7 cellular contexts compared by ENCODE assay signal in the genomic region with DNA sequence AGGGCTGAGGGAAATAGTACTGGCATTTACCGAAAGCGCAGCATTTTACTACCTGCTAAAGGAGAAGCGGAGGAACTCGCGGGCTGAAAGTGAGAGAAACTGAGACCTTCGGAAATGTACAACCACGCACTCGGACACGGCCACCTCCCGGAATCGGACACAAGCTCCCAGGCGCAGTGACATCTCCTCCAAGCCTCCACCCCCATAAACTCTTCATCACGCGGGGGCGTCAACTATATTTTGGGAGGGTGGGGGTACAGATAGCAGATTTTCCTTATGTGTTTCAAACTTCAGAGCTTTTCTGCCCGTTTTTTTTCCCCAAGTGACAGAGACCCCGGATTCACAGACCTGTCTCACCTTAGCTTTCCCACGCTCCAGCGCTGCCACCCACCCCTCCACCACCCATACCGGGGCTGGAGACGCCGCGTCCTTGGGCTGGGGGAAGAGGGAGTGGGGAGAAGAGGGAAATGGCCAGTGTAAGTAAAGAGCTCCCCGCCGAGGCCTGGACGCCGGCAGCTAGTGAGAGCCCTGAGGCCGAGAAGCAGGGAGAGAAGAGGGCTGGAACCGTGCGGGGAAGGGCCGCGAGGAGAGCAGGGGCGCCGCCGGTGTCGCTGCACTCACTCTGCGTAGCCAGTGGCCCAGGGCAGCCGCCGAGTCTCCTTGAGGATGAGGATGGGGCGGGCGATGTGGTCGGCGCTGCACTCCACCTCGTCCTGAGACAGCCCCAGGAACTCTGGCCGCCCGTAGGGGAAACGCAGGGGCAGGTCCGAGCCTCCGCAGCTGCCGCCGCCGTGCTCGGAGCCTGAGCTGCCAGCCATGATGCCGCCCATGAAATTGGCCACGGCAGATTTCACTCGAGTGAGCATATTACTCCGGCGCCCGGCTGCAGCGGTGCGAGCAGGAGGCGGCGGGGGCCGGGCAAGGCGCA. TPM values are rescaled to one million over a fixed set of nuclear protein-coding genes. Genes with fewer than 3 reads are reported as not detected.
DNase-seq lines count a peak whose midpoint lies in the region; ATAC-seq and TF ChIP-seq lines count a peak whose summit lies in the region.

No MANE protein-coding gene starts in this region.

- TF ChIP-seq POLR2A in lower leg skin (IDR thresholded peaks at IDR 0.05) = no peak

- no peaks in the 10 kb centered on the region for H3K9me3 ChIP-seq in RWPE2 (ENCODE audit: severe bottlenecking)

- ATAC-seq in GM19328 (IDR thresholded peaks at IDR 0.05; ENCODE audit: unreplicated experiment) (peak; percentile 40), HG03432 (IDR thresholded peaks at IDR 0.05; ENCODE audit: unreplicated experiment) (peak; percentile 51), RWPE2 (ENCODE audit: low read depth) (peak; percentile 64)

- H3K27me3 ChIP-seq in RWPE2 (ENCODE audit: insufficient read depth, poor library complexity, severe bottlenecking) = peaks cover 76% of the 10 kb centered on the region

- no peak for TF ChIP-seq CTCF in RWPE2 (IDR thresholded peaks at IDR 0.05; ENCODE audit: poor library complexity, severe bottlenecking)
- TF ChIP-seq CTCF in lower leg skin (IDR thresholded peaks at IDR 0.05) = no peak

- no peak overlapping the region for H3K27ac ChIP-seq in RWPE2 (ENCODE audit: poor library complexity, severe bottlenecking)
- peak overlapping the region; percentile 93 for H3K27ac ChIP-seq in substantia nigra (ENCODE audit: low read depth, low read length, poor library complexity, severe bottlenecking)

- intact Hi-C loops in lower leg skin (cut with DNase I; ENCODE audit: low total_unique reads) = no loop called here

- H3K4me3 ChIP-seq in RWPE2 (ENCODE audit: severe bottlenecking) (peak overlapping the region; percentile 42), lower leg skin (ENCODE audit: low read depth, poor library complexity, severe bottlenecking) (peak overlapping the region; percentile 63)

- H3K4me1 ChIP-seq in RWPE2 (ENCODE audit: insufficient read depth, poor library complexity, severe bottlenecking) = peaks cover 6% of the 10 kb centered on the region

- WGBS in lower leg skin, 2 donors = 1% methylated on average over 45 to 62 of the region's 65 CpGs

- peak; percentile 50 for DNase-seq in DMS53 treated with DMSO at 0.1 percent for 48 hours (lab: John Stamatoyannopoulos, UW; ENCODE audit: unreplicated experiment)
- peak; percentile 52 for DNase-seq in RWPE2 (ENCODE audit: low spot score)
- DNase-seq in dedifferentiated amniotic fluid mesenchymal stem cell (ENCODE audit: extremely low spot score) = peak; percentile 29
- peak in 1 of 2 donors; percentile 85 for DNase-seq in lower leg skin (ENCODE audit: low spot score in 2 of 2)
- DNase-seq in substantia nigra (lab: John Stamatoyannopoulos, UW) = peak in 40 of 49 donors; percentile 18 to 81 (median 52)

- no peaks in the 10 kb centered on the region for H3K36me3 ChIP-seq in RWPE2 (ENCODE audit: low read depth)

RNA-seq across cellular contexts. Expression of a gene that starts 0.8 kb away (rescaled TPM):
- 1 to 10 TPM; 1.1 to 2.4 (median 1.7) TPM for total RNA-seq in lower leg skin
